1 cellular context compared by ENCODE assay signal in the genomic region with DNA sequence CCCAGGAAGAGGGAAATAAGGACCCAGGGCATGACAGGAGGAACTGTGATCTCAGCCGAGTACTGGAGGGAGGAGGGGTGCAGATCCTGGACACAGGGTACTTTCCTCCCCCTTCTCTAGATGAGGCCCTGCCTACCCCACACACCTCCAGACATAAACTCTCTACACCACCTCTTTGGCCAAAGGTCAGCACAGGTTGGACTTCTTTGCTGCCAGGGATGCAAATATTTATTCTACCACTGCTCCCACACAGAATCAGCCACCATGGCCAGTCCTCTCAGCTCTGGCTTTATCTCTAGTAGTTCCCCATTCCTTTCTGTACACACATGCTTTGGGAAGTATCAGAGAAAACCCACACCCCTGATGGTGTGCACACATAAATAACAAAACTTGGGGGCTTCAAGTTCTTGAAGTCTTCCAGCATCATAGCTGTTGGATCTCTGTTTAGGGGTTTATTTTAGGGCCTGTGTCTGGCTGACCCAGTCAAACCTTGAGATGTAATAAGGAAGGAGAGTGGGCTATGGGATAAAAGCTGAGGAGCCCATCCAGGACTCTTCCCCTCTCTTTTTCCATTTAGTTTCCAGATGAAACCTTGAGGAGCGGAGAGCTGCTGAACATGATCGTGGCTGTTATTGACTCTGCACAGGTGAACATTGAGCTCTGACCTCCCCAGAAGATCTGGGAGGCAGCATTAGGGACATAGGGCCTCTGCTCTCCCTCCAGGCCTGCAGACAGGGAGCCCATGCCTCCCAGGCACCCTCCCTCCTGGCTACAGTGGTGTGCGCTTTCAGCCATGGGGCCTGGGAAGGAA.
TF ChIP-seq lines count a peak whose summit lies in the region.

No MANE protein-coding gene starts in this region.

TF ChIP-seq in GM12878, 131 proteins besides CTCF, POLR2A, EP300 and RAD21 (continued from another document):
- TF ChIP-seq STAT3 (IDR thresholded peaks at IDR 0.05; ENCODE audit: low read depth, low read length) (no peak), EED (IDR thresholded peaks at IDR 0.05; ENCODE audit: low read depth) (no peak), NRF1 (conservative IDR thresholded peaks at IDR 0.05; ENCODE audit: low read depth, low read length) (no peak), CBX5 (IDR thresholded peaks at IDR 0.05; ENCODE audit: low read depth) (no peak), SUPT20H (IDR thresholded peaks at IDR 0.05; ENCODE audit: borderline replicate concordance, control insufficient read depth, low read depth, low read length) (no peak), SIN3A (IDR thresholded peaks at IDR 0.05; ENCODE audit: low read depth, low read length) (no peak), NFIC (IDR thresholded peaks at IDR 0.05; ENCODE audit: low read depth, low read length) (no peak), ZNF622 (IDR thresholded peaks at IDR 0.05) (no peak), NBN (IDR thresholded peaks at IDR 0.05) (no peak), ZNF384 (IDR thresholded peaks at IDR 0.05; ENCODE audit: borderline replicate concordance, low read depth, low read length) (no peak), EZH2 (IDR thresholded peaks at IDR 0.05; ENCODE audit: borderline replicate concordance, control insufficient read depth, low read depth, low read length) (no peak), YBX1 (IDR thresholded peaks at IDR 0.05) (no peak)
- TF ChIP-seq, protein P1, sequence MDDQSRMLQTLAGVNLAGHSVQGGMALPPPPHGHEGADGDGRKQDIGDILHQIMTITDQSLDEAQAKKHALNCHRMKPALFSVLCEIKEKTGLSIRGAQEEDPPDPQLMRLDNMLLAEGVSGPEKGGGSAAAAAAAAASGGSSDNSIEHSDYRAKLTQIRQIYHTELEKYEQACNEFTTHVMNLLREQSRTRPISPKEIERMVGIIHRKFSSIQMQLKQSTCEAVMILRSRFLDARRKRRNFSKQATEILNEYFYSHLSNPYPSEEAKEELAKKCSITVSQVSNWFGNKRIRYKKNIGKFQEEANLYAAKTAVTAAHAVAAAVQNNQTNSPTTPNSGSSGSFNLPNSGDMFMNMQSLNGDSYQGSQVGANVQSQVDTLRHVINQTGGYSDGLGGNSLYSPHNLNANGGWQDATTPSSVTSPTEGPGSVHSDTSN (IDR thresholded peaks at IDR 0.05; ENCODE audit: insufficient replicate concordance, low read depth, low read length), result no peak
- TF ChIP-seq, protein P2, sequence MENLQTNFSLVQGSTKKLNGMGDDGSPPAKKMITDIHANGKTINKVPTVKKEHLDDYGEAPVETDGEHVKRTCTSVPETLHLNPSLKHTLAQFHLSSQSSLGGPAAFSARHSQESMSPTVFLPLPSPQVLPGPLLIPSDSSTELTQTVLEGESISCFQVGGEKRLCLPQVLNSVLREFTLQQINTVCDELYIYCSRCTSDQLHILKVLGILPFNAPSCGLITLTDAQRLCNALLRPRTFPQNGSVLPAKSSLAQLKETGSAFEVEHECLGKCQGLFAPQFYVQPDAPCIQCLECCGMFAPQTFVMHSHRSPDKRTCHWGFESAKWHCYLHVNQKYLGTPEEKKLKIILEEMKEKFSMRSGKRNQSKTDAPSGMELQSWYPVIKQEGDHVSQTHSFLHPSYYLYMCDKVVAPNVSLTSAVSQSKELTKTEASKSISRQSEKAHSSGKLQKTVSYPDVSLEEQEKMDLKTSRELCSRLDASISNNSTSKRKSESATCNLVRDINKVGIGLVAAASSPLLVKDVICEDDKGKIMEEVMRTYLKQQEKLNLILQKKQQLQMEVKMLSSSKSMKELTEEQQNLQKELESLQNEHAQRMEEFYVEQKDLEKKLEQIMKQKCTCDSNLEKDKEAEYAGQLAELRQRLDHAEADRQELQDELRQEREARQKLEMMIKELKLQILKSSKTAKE (IDR thresholded peaks at IDR 0.05; ENCODE audit: low read depth, poor library complexity, severe bottlenecking), result no peak
- TF ChIP-seq, protein P3, sequence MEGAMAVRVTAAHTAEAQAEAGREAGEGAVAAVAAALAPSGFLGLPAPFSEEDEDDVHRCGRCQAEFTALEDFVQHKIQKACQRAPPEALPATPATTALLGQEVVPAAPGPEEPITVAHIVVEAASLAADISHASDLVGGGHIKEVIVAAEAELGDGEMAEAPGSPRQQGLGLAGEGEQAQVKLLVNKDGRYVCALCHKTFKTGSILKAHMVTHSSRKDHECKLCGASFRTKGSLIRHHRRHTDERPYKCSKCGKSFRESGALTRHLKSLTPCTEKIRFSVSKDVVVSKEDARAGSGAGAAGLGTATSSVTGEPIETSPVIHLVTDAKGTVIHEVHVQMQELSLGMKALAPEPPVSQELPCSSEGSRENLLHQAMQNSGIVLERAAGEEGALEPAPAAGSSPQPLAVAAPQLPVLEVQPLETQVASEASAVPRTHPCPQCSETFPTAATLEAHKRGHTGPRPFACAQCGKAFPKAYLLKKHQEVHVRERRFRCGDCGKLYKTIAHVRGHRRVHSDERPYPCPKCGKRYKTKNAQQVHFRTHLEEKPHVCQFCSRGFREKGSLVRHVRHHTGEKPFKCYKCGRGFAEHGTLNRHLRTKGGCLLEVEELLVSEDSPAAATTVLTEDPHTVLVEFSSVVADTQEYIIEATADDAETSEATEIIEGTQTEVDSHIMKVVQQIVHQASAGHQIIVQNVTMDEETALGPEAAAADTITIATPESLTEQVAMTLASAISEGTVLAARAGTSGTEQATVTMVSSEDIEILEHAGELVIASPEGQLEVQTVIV (IDR thresholded peaks at IDR 0.05; ENCODE audit: borderline replicate concordance, partially characterized antibody), result no peak
- TF ChIP-seq, protein P4, sequence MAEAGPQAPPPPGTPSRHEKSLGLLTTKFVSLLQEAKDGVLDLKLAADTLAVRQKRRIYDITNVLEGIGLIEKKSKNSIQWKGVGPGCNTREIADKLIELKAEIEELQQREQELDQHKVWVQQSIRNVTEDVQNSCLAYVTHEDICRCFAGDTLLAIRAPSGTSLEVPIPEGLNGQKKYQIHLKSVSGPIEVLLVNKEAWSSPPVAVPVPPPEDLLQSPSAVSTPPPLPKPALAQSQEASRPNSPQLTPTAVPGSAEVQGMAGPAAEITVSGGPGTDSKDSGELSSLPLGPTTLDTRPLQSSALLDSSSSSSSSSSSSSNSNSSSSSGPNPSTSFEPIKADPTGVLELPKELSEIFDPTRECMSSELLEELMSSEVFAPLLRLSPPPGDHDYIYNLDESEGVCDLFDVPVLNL (IDR thresholded peaks at IDR 0.05; ENCODE audit: low read depth, low read length), result no peak
TF ChIP-seq in GM12878: peak in this region for 0.
